7 cellular contexts compared by ENCODE assay signal in the genomic region with DNA sequence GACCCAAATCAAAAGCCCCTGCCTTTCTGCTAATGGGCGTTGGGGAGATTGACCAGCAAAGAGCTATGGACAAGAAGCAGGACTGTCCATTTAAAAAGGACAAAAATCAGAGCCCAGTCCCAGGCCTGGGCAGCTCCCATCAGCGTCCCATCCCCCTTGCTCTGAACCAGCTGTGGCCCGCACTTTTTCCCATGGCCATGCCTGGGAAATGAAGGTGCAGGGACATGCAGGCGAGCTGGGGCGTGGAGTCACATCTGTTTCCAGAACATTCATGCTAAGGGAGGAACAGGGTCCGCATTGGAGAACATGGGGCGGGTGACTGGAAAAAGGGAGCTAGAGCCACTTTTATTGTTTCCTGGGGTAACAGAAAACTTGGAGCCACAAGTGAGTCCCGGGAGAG. TPM values are rescaled to one million over a fixed set of nuclear protein-coding genes. Genes with fewer than 3 reads are reported as not detected.
DNase-seq lines count a peak whose midpoint lies in the region; ATAC-seq, FAIRE-seq and TF ChIP-seq lines count a peak whose summit lies in the region.
"Not testable (repeated sequence)": the region's sequence is repeated elsewhere in the genome, so short reads cannot be mapped to it uniquely, and the experiment has no call there.
"Had no signal": no experiment of that assay in that cellular context is flagged by ENCODE, and none has a peak within 500 bp of the region (broad histone marks: within the 10 kb centered on the region; RNA-seq: fewer than 3 reads in every experiment).

No MANE protein-coding gene starts in this region.

- H4K20me1 ChIP-seq in BLaER1: not testable (repeated sequence)

- not testable (repeated sequence) for ATAC-seq in left cardiac atrium

- not testable (repeated sequence) for TF ChIP-seq CTCF in NB4 (IDR thresholded peaks at IDR 0.05; ENCODE audit: low read depth, low read length); bronchial epithelial cell (IDR thresholded peaks at IDR 0.05; ENCODE audit: insufficient read depth, low read length, severe bottlenecking); right atrium auricular region (IDR thresholded peaks at IDR 0.05)

- not testable (repeated sequence) for H3K9ac ChIP-seq in BLaER1

- not testable (repeated sequence) for H3K36me3 ChIP-seq in BLaER1; bronchial epithelial cell (ENCODE audit: control insufficient read depth, insufficient read depth, low read length); right atrium auricular region

- not testable (repeated sequence) for H3K27ac ChIP-seq in BLaER1, right atrium auricular region

- H3K4me1 ChIP-seq in BLaER1: peaks cover 27% of the 10 kb centered on the region
- peaks cover 0 to 11% of the 10 kb centered on the region in 2 donors for H3K4me1 ChIP-seq in right atrium auricular region

- peak overlapping the region; percentile 66 for H3K4me2 ChIP-seq in BLaER1

- DNase-seq in NB4 (ENCODE audit: low read depth) (peak; percentile 22), left cardiac atrium (peak; percentile 22), right atrium auricular region (ENCODE audit: low spot score) (peak; percentile 54)
- not testable (repeated sequence) for DNase-seq in bronchial epithelial cell (ENCODE audit: low read depth)

- not testable (repeated sequence) for H3K27me3 ChIP-seq in BLaER1; bronchial epithelial cell (ENCODE audit: control insufficient read depth, insufficient read depth, low read length); right atrium auricular region

- not testable (repeated sequence) for H3K9me3 ChIP-seq in BLaER1, right atrium auricular region

- FAIRE-seq in bronchial epithelial cell (lab: Jason Lieb, UNC): peak; percentile 50

- not testable (repeated sequence) for H3K4me3 ChIP-seq in BLaER1; NB4 (ENCODE audit: low read depth, low read length); bronchial epithelial cell (ENCODE audit: low read depth, low read length); right atrium auricular region

- TF ChIP-seq POLR2A in NB4 (IDR thresholded peaks at IDR 0.05; ENCODE audit: extremely low read depth, insufficient read length): not testable (repeated sequence)

- intact Hi-C loops in left cardiac atrium (cut with DNase I): not testable (repeated sequence)

RNA-seq across cellular contexts. Expression of a gene that starts 50.7 kb away (rescaled TPM):
- under 0.01 and 0.13 TPM in 2 replicates for total RNA-seq in bronchial epithelial cell
- total RNA-seq in left cardiac atrium: 10 to 100 TPM; 12.0 to 16.5 TPM
- total RNA-seq in right atrium auricular region: 10 to 100 TPM; 12.0 to 17.3 TPM
- total RNA-seq: B cell, Calu3 had no signal

Comparison
In these comparisons a context has a peak if more than half of its experiments do, and no peak if none do; other contexts are left out.
1. RNA of a gene that starts 50.7 kb away (total RNA-seq): 12.0 to 17.3 TPM in right atrium auricular region and 12.0 to 16.5 TPM in left cardiac atrium; under 0.01 to 0.13 TPM in bronchial epithelial cell; every median in the first group is over 10 times any median in the second.